Comparison of ENCODE assay signal across 17 cellular contexts in genomic region chr1:27157194-27157593, GRCh38. TPM values are rescaled to one million over a fixed set of nuclear protein-coding genes. Genes with fewer than 3 reads are reported as not detected.
A peak's percentile ranks its signal among the peaks of the same experiment; 100 is the strongest.
DNase-seq lines count a peak whose midpoint lies in the region; ATAC-seq, FAIRE-seq and TF ChIP-seq lines count a peak whose summit lies in the region.
"Had no signal": no experiment of that assay in that cellular context is flagged by ENCODE, and none has a peak within 500 bp of the region (broad histone marks: within the 10 kb centered on the region; RNA-seq: fewer than 3 reads in every experiment).

No MANE protein-coding gene starts in this region.

- no peak overlapping the region for H3K4ac ChIP-seq in trophoblast cell (ENCODE audit: low read depth, low read length)

- no peak overlapping the region for H4K8ac ChIP-seq in trophoblast cell (ENCODE audit: low read depth, low read length)

- no peak overlapping the region for H4K91ac ChIP-seq in trophoblast cell (ENCODE audit: low read depth, low read length)

- H2BK12ac ChIP-seq in trophoblast cell (ENCODE audit: low read length): peak overlapping the region; percentile 23

- H4K12ac ChIP-seq in trophoblast cell (ENCODE audit: low read depth, low read length): no peak overlapping the region

- H2AFZ ChIP-seq in HCT116 (ENCODE audit: low read depth, low read length, poor library complexity, severe bottlenecking) (peak overlapping the region; percentile 41), K562 (ENCODE audit: low read depth, low read length) (peak overlapping the region; percentile 6; the same call in 1 of the 2 replicates), trophoblast cell (ENCODE audit: insufficient read depth, low read length, poor library complexity) (no peak overlapping the region)

- CTCF ChIA-PET in CD4-positive, alpha-beta T cell (lab: Charles Lee): interaction anchor here (0.6 kb wide), 2 partner anchors 34 to 685 kb away, joined by 3 read pairs; no protein-coding TSS in a partner anchor
- CTCF ChIA-PET in HCT116 (lab: Charles Lee): interaction anchor here (0.8 kb wide), 1 partner anchor 33 kb away, joined by 3 read pairs; no protein-coding TSS in a partner anchor
- CTCF ChIA-PET in K562 (lab: Yijun Ruan, JAX; ENCODE audit: low intra/inter-chr PET ratio): no interaction called here

- no peaks in the 10 kb centered on the region for H3K9me2 ChIP-seq in HCT116 (ENCODE audit: insufficient read depth)
- H3K9me2 ChIP-seq: SK-N-SH had no signal

- no peak overlapping the region for H3K4me3 ChIP-seq in HCT116 (replicated peaks in 1 of 2; ENCODE audit: low read depth in 1 of 2, low read length in 2 of 2)
- no peak overlapping the region for H3K4me3 ChIP-seq in K562
- no peak overlapping the region for H3K4me3 ChIP-seq in trophoblast cell (ENCODE audit: low read depth, low read length)
- no peak overlapping the region for H3K4me3 ChIP-seq in heart right ventricle
- H3K4me3 ChIP-seq in tibial nerve: no peak overlapping the region
- H3K4me3 ChIP-seq: Peyer's patch had no signal

- no peak overlapping the region for H3K18ac ChIP-seq in trophoblast cell (ENCODE audit: low read length)

- H2BK120ac ChIP-seq in trophoblast cell (ENCODE audit: insufficient read depth, low read length, poor library complexity): no peak overlapping the region

- no peak overlapping the region for H3K4me2 ChIP-seq in HCT116 (ENCODE audit: low read length)
- H3K4me2 ChIP-seq in K562 (ENCODE audit: insufficient read depth, low read length): peak overlapping the region; percentile 40; the same call in 1 of the 2 replicates
- no peak overlapping the region for H3K4me2 ChIP-seq in trophoblast cell (ENCODE audit: low read length)
- H3K4me2 ChIP-seq: SK-N-SH had no signal

- no peaks in the 10 kb centered on the region for H3K9me3 ChIP-seq in CD4-positive, alpha-beta T cell (ENCODE audit: control insufficient read depth, low read length)
- H3K9me3 ChIP-seq in HCT116 (ENCODE audit: control insufficient read depth in 1 of 2, insufficient read depth in 1 of 2, low read depth in 1 of 2, low read length in 2 of 2): no peaks in the 10 kb centered on the region
- H3K9me3 ChIP-seq in K562 (replicated peaks; ENCODE audit: control insufficient read depth, insufficient read depth, low read depth, low read length): no peaks in the 10 kb centered on the region
- H3K9me3 ChIP-seq in trophoblast cell (ENCODE audit: insufficient read depth, low read depth, low read length): no peaks in the 10 kb centered on the region
- H3K9me3 ChIP-seq in heart right ventricle: no peaks in the 10 kb centered on the region
- H3K9me3 ChIP-seq in tibial nerve: no peaks in the 10 kb centered on the region
- H3K9me3 ChIP-seq: Peyer's patch, SK-N-SH had no signal

- peaks cover 42% of the 10 kb centered on the region for H3K4me1 Mint-ChIP-seq in CD4-positive, alpha-beta T cell (ENCODE audit: low read depth)

- H3K23ac ChIP-seq in trophoblast cell (ENCODE audit: low read length): no peak overlapping the region

- peak; percentile 84 for TF ChIP-seq EP300 in K562 (IDR thresholded peaks at IDR 0.05; ENCODE audit: low read length)
- TF ChIP-seq EP300 in tibial nerve (IDR thresholded peaks at IDR 0.05): no peak

- TF ChIP-seq POLR2A in HCT116 (IDR thresholded peaks at IDR 0.05; ENCODE audit: borderline replicate concordance, extremely low read depth, insufficient read depth, insufficient read length) (no peak), K562 (conservative IDR thresholded peaks at IDR 0.05) (no peak), tibial nerve (IDR thresholded peaks at IDR 0.05) (no peak)

- H3K4me3 Mint-ChIP-seq in CD4-positive, alpha-beta T cell: peak overlapping the region; percentile 16

- H3K79me2 ChIP-seq in HCT116 (ENCODE audit: insufficient read depth, low read length) (peaks cover 23% of the 10 kb centered on the region), K562 (ENCODE audit: control insufficient read depth, insufficient read depth, low read length) (peaks cover 25% of the 10 kb centered on the region), trophoblast cell (ENCODE audit: control insufficient read depth, insufficient read depth, low read length, poor library complexity) (peaks cover 23% of the 10 kb centered on the region)

- no peak overlapping the region for H2AK5ac ChIP-seq in trophoblast cell (ENCODE audit: low read length)

- H3K9ac ChIP-seq in HCT116 (ENCODE audit: low read length): no peak overlapping the region
- H3K9ac ChIP-seq in K562 (ENCODE audit: insufficient read depth in 1 of 2, low read depth in 2 of 2, low read length in 2 of 2): no peak overlapping the region
- H3K9ac ChIP-seq in trophoblast cell (ENCODE audit: low read length): no peak overlapping the region
- H3K9ac ChIP-seq: SK-N-SH had no signal

- no peak for TF ChIP-seq RAD21 in HCT116 (IDR thresholded peaks at IDR 0.05; ENCODE audit: low read depth)
- TF ChIP-seq RAD21 in K562 (CRISPR knock-in tag; conservative IDR thresholded peaks at IDR 0.05 in 1 of 2, IDR thresholded peaks at IDR 0.05 in 1 of 2): no peak

- no peaks in the 10 kb centered on the region for H3K9me3 Mint-ChIP-seq in CD4-positive, alpha-beta T cell
- H3K9me3 Mint-ChIP-seq: IgD-negative memory B cell had no signal

- H4K20me1 ChIP-seq in HCT116 (ENCODE audit: insufficient read depth): no peaks in the 10 kb centered on the region
- H4K20me1 ChIP-seq in K562 (replicated peaks; ENCODE audit: control insufficient read depth, insufficient read depth, low read length): peaks cover 5% of the 10 kb centered on the region; the same call in 1 of the 2 replicates

- H3K27me3 Mint-ChIP-seq in CD4-positive, alpha-beta T cell: no peaks in the 10 kb centered on the region
- H3K27me3 Mint-ChIP-seq: IgD-negative memory B cell had no signal

- no peaks in the 10 kb centered on the region for H3K9me1 ChIP-seq in K562 (ENCODE audit: control insufficient read depth, insufficient read depth, low read length)

- H3K27ac Mint-ChIP-seq in CD4-positive, alpha-beta T cell: peak overlapping the region; percentile 84

- no peak for TF ChIP-seq CTCF in CD4-positive, alpha-beta T cell (IDR thresholded peaks at IDR 0.05)
- TF ChIP-seq CTCF in HCT116 (IDR thresholded peaks at IDR 0.05 in 2 of 3, conservative IDR thresholded peaks at IDR 0.05 in 1 of 3; ENCODE audit: borderline replicate concordance in 1 of 3, insufficient read depth in 1 of 3, low read depth in 2 of 3, low read length in 2 of 3): no peak
- peak in 1 of 3 experiments; percentile 5; a peak in 1 of 6 replicates for TF ChIP-seq CTCF in K562 (IDR thresholded peaks at IDR 0.05 in 2 of 3, conservative IDR thresholded peaks at IDR 0.05 in 1 of 3; ENCODE audit: insufficient read depth in 2 of 3, low read depth in 1 of 3, low read length in 3 of 3)
- no peak for TF ChIP-seq CTCF in heart right ventricle (IDR thresholded peaks at IDR 0.05)
- no peak for TF ChIP-seq CTCF in tibial nerve (IDR thresholded peaks at IDR 0.05)

- peak; percentile 91 for FAIRE-seq in K562 (lab: Jason Lieb, UNC)
- FAIRE-seq: H54 had no signal

- in situ Hi-C loops in K562 (cut with MboI): no loop called here

- ATAC-seq in CD4-positive, alpha-beta T cell (ENCODE audit: poor library complexity): no peak
- ATAC-seq in HCT116: no peak
- peak; percentile 65 for ATAC-seq in K562
- no peak for ATAC-seq in heart right ventricle

- H3K4me1 ChIP-seq in HCT116 (ENCODE audit: control insufficient read depth in 1 of 2, insufficient read depth in 2 of 2, low read length in 2 of 2) (peaks cover 19 to 30% of the 10 kb centered on the region in 2 experiments; a peak in 3 of 4 replicates), K562 (replicated peaks in 1 of 2; ENCODE audit: control insufficient read depth in 2 of 2, insufficient read depth in 2 of 2, low read length in 2 of 2) (peaks cover 39 to 40% of the 10 kb centered on the region in 2 experiments), trophoblast cell (ENCODE audit: control insufficient read depth in 1 of 2, insufficient read depth in 2 of 2, low read length in 2 of 2) (peaks cover 24% of the 10 kb centered on the region in 2 experiments), heart right ventricle (peaks cover 15 to 44% (median 28%) of the 10 kb centered on the region in 9 donors), tibial nerve (peaks cover 0 to 32% (median 23%) of the 10 kb centered on the region in 4 donors)

- RAD21 ChIA-PET in HCT116 (lab: Charles Lee; ENCODE audit: low non-redundant PET in 1 of 2, low total read pairs in 2 of 2, uncharacterized antibody in 2 of 2, unreplicated experiment in 2 of 2): interaction anchor here in 1 of 2 experiments (0.7 kb wide), 1 partner anchor 45 kb away, joined by 3 read pairs; no protein-coding TSS in a partner anchor

- H2BK5ac ChIP-seq in trophoblast cell (ENCODE audit: low read depth, low read length, poor library complexity): no peak overlapping the region

- intact Hi-C loops in CD4-positive, alpha-beta T cell (cut with DNase I, micrococcal nuclease): loop anchor here in 1 of 2 experiments (5.0 kb wide), 1 partner anchor 80 kb away; no protein-coding TSS in a partner anchor
- intact Hi-C loops in HCT116 (cut with micrococcal nuclease): no loop called here
- intact Hi-C loops in K562 (cut with micrococcal nuclease): loop anchor here (10.0 kb wide), 1 partner anchor 52 kb away; no protein-coding TSS in a partner anchor
- intact Hi-C loops in heart right ventricle (cut with DNase I): loop anchor here in 4 of 10 donors (5.0 kb wide), 2 partner anchors 40 to 55 kb away; no protein-coding TSS in a partner anchor

- BruUV-seq in HCT116 (replicated peaks; lab: Mats Ljungman, UMichigan) (no TSS peak), K562 (replicated peaks; lab: Mats Ljungman, UMichigan) (no TSS peak)

- POLR2A ChIA-PET in CD4-positive, alpha-beta T cell (lab: Charles Lee): interaction anchor here (9.8 kb wide), 1 partner anchor 17 kb away, joined by 179 read pairs; no protein-coding TSS in a partner anchor
- POLR2A ChIA-PET in HCT116 (lab: Charles Lee): interaction anchor here (0.7 kb wide), 2 partner anchors 63 to 171 kb away, joined by 3 to 4 read pairs; no protein-coding TSS in a partner anchor
- POLR2A ChIA-PET in K562 (lab: Yijun Ruan, JAX): interaction anchor here (0.5 to 11.8 kb wide), 8 partner anchors 8 to 348 kb away, joined by 3 to 380 read pairs (median 4); no protein-coding TSS in a partner anchor

- peaks cover 18% of the 10 kb centered on the region for H3K79me1 ChIP-seq in trophoblast cell (ENCODE audit: low read length)

- H3K27ac ChIP-seq in CD4-positive, alpha-beta T cell (ENCODE audit: low read depth, low read length): no peak overlapping the region
- H3K27ac ChIP-seq in HCT116 (ENCODE audit: low read depth, low read length) (no peak overlapping the region), K562 (ENCODE audit: extremely low read depth, low read depth, low read length) (peak overlapping the region; percentile 58; the same call in 2 of the 3 replicates), trophoblast cell (ENCODE audit: low read depth, low read length) (no peak overlapping the region), heart right ventricle (no peak overlapping the region), tibial nerve (no peak overlapping the region)
- H3K27ac ChIP-seq: Peyer's patch had no signal

- WGBS in K562 (ENCODE audit: insufficient coverage, low coverage, missing lambda C conversion rate): 10% methylated on average over 3 of the region's 3 CpGs
- WGBS in trophoblast cell (ENCODE audit: extremely low coverage, insufficient coverage, insufficient read length): no CpG with 5 or more reads among the region's 3 CpGs
- WGBS in heart right ventricle, 2 donors: 87 to 96% methylated on average over 3 of the region's 3 CpGs
- WGBS in tibial nerve, 2 donors: 94 to 95% methylated on average over 3 of the region's 3 CpGs

- no peaks in the 10 kb centered on the region for H3K27me3 ChIP-seq in CD4-positive, alpha-beta T cell (ENCODE audit: control insufficient read depth, insufficient read depth, low read length)
- H3K27me3 ChIP-seq in HCT116 (ENCODE audit: insufficient read depth, low read length) (no peaks in the 10 kb centered on the region), K562 (ENCODE audit: control insufficient read depth in 2 of 2, insufficient read depth in 2 of 2, low read length in 2 of 2) (no peaks in the 10 kb centered on the region), trophoblast cell (ENCODE audit: insufficient read depth, low read length) (no peaks in the 10 kb centered on the region), heart right ventricle (no peaks in the 10 kb centered on the region), tibial nerve (no peaks in the 10 kb centered on the region)
- H3K27me3 ChIP-seq: Peyer's patch had no signal

- H3K36me3 Mint-ChIP-seq in CD4-positive, alpha-beta T cell (ENCODE audit: low read depth): peaks cover 4% of the 10 kb centered on the region
- H3K36me3 Mint-ChIP-seq: IgD-negative memory B cell had no signal

- no peaks in the 10 kb centered on the region for H3K36me3 ChIP-seq in HCT116 (ENCODE audit: control insufficient read depth in 1 of 2, insufficient read depth in 2 of 2, low read length in 2 of 2)
- no peaks in the 10 kb centered on the region; the same call in 2 of the 3 replicates for H3K36me3 ChIP-seq in K562 (ENCODE audit: control insufficient read depth, insufficient read depth, low read length)
- H3K36me3 ChIP-seq in trophoblast cell (ENCODE audit: control insufficient read depth in 1 of 2, insufficient read depth in 2 of 2, low read length in 2 of 2): peaks cover 0 to under 1% of the 10 kb centered on the region in 2 experiments
- H3K36me3 ChIP-seq in heart right ventricle: no peaks in the 10 kb centered on the region
- no peaks in the 10 kb centered on the region for H3K36me3 ChIP-seq in tibial nerve
- H3K36me3 ChIP-seq: Peyer's patch had no signal

- H3K14ac ChIP-seq in trophoblast cell (ENCODE audit: low read length): no peak overlapping the region

- DNase-seq in CD4-positive, alpha-beta T cell: no peak
- DNase-seq in HCT116 (ENCODE audit: low read depth, low spot score): no peak
- DNase-seq in K562 (ENCODE audit: extremely low read depth in 1 of 4, low spot score in 3 of 4): peak in 3 of 4 experiments; percentile 34 to 86 (median 76)
- no peak for DNase-seq in trophoblast cell
- DNase-seq in activated effector memory CD4-positive, alpha-beta T cell treated with Interleukin-2 at 50 U/mL for 16 hours: no peak
- no peak for DNase-seq in heart right ventricle
- DNase-seq in tibial nerve (ENCODE audit: low spot score in 2 of 2): no peak
- DNase-seq: ACHN, DMS 273 treated with DMSO at 0.1 percent for 48 hours, NCI-H187, NCI-H226, NCI-H524 treated with DMSO at 0.1 percent for 48 hours, Peyer's patch, Right ventricle myocardium superior, SK-N-SH had no signal

RNA-seq across cellular contexts. Expression of gene SLC9A1, which starts 2.3 kb away (rescaled TPM):
- total RNA-seq in CD4-positive, alpha-beta T cell: 10 to 100 TPM; 14.2 to 19.0 TPM
- total RNA-seq in HCT116 (2021; ENCODE audit: unreplicated experiment) (21.7 TPM), K562 (2014; rRNA removed) (1.8 and 2.9 TPM in 2 replicates), K562 (2014; rRNA removed; fragmentation: Illumina TruSeq; extraction: Trizol) (1.1 and 2.0 TPM in 2 replicates), K562 (2015; rRNA removed; fragmentation: Illumina TruSeq; extraction: Trizol) (3.4 and 3.8 TPM in 2 replicates), K562 (2021) (12.7 and 13.6 TPM in 2 replicates), heart right ventricle (10 to 100 TPM in 9 of 10 donors, 1 to 10 TPM in 1; 9.4 to 34.4 (median 22.1) TPM), tibial nerve (10 to 100 TPM in 1 of 4 donors, 1 to 10 TPM in 3; 5.9 to 21.9 (median 7.8) TPM)
- polyA plus RNA-seq in HCT116 (2012): 24.8 and 29.7 TPM in 2 replicates
- total RNA-seq in K562 (2011; cell fraction: chromatin; rRNA removed; ENCODE audit: low replicate concordance): 17.2 and 40.8 TPM in 2 replicates
- 19.7 and 20.2 TPM in 2 replicates for total RNA-seq in K562 (2011; cell fraction: nucleolus; rRNA removed)
- 24.2 and 34.4 TPM in 2 replicates for total RNA-seq in K562 (2011; cell fraction: nucleoplasm; rRNA removed)
- polyA plus RNA-seq in K562 (2011; rRNA removed) (1.5 and 4.5 TPM in 2 replicates), K562 (2014; fragmentation: Illumina TruSeq; extraction: Trizol) (14.4 and 16.6 TPM in 2 replicates), K562 (2014; fragmentation: Nextera tagmentation; extraction: Ambion mirVana) (1 to 10 TPM in 1 of 2 experiments, under 1 TPM in 1; 0.59 to 1.0 TPM), K562 (2014; rRNA removed) (5.2 and 5.7 TPM in 2 replicates), heart right ventricle (10 to 100 TPM; 11.3 TPM)
- polyA plus RNA-seq in K562 (2011; cell fraction: cytosol; rRNA removed): 2.0 and 4.6 TPM in 2 replicates
- polyA plus RNA-seq in K562 (2011; cell fraction: nucleus; rRNA removed): 13.2 and 13.4 TPM in 2 replicates
- 11.6 and 12.8 TPM in 2 replicates for polyA plus RNA-seq in K562 (2012)
- polyA minus RNA-seq in K562 (2011; rRNA and poly(A)+ RNA removed): 3.3 and 3.4 TPM in 2 replicates
- polyA minus RNA-seq in K562 (2011; cell fraction: cytosol; rRNA and poly(A)+ RNA removed): 4.0 and 7.6 TPM in 2 replicates
- polyA minus RNA-seq in K562 (2011; cell fraction: nucleus; rRNA and poly(A)+ RNA removed): 3.8 and 5.0 TPM in 2 replicates
- polyA plus RNA-seq in trophoblast cell (2013): 114 and 122 TPM in 2 replicates

Comparison
In these comparisons a context has a peak if more than half of its experiments do, and no peak if none do; other contexts are left out.
1. DNase-seq: peak in K562 (3 of 4); none in CD4-positive, alpha-beta T cell (0 of 10), HCT116 (single experiment), trophoblast cell (0 of 2), activated effector memory CD4-positive, alpha-beta T cell treated with Interleukin-2 at 50 U/mL for 16 hours (single experiment), heart right ventricle (0 of 2) and tibial nerve (0 of 2).